In the genomic region with DNA sequence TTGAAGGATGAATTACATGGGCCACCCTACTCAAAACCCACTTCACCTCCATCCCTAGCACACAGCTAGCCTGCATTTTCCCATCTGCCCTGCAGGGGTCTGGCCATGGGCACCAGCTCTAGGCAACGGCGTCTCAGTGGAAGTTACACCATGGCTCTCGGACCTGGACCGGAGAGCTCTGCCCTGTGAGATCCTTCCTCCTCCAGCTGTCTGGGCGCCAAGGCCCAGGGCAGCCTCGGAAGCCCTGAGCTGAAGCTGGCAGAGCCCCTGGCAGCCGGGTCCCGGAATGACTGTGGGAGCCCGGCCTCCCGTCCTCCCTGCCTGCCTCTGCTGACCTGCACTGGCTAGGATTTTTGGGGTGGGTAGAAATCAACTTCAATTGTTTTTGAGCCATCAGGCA, we compare ENCODE assay signal across 10 cellular contexts.
DNase-seq lines count a peak whose midpoint lies in the region; ATAC-seq and TF ChIP-seq lines count a peak whose summit lies in the region.
"Had no signal": no experiment of that assay in that cellular context is flagged by ENCODE, and none has a peak within 500 bp of the region (broad histone marks: within the 10 kb centered on the region; RNA-seq: fewer than 3 reads in every experiment).

No MANE protein-coding gene starts in this region.

- no peaks in the 10 kb centered on the region for H3K9me3 Mint-ChIP-seq in chondrocyte (ENCODE audit: low read depth)
- no peaks in the 10 kb centered on the region for H3K9me3 Mint-ChIP-seq in activated naive CD8-positive, alpha-beta T cell treated with anti-CD3 and anti-CD28 coated beads for 36 hours

- H3K36me3 ChIP-seq in sigmoid colon: no peaks in the 10 kb centered on the region

- no peak overlapping the region for H3K4me3 Mint-ChIP-seq in chondrocyte (ENCODE audit: unreplicated experiment)
- no peak overlapping the region for H3K4me3 Mint-ChIP-seq in activated naive CD8-positive, alpha-beta T cell treated with anti-CD3 and anti-CD28 coated beads for 36 hours

- H3K4me1 Mint-ChIP-seq in chondrocyte (ENCODE audit: low read depth): peaks cover 23% of the 10 kb centered on the region
- H3K4me1 Mint-ChIP-seq in activated naive CD8-positive, alpha-beta T cell treated with anti-CD3 and anti-CD28 coated beads for 36 hours: peaks cover 5% of the 10 kb centered on the region

- H3K36me3 Mint-ChIP-seq in chondrocyte (ENCODE audit: low read depth): no peaks in the 10 kb centered on the region
- no peaks in the 10 kb centered on the region for H3K36me3 Mint-ChIP-seq in activated naive CD8-positive, alpha-beta T cell treated with anti-CD3 and anti-CD28 coated beads for 36 hours

- TF ChIP-seq POLR2A in sigmoid colon (IDR thresholded peaks at IDR 0.05): no peak

- TF ChIP-seq EP300 in sigmoid colon (IDR thresholded peaks at IDR 0.05): no peak

- DNase-seq in SHP77 (lab: John Stamatoyannopoulos, UW) (peak; percentile 26 to 45), SHP77 treated with DMSO at 0.1 percent for 48 hours (lab: John Stamatoyannopoulos, UW) (no peak), chondrocyte (ENCODE audit: low spot score) (no peak), sigmoid colon (peak; percentile 52), SW480 (ENCODE audit: low spot score) (no peak)
- no peak for DNase-seq in activated naive CD8-positive, alpha-beta T cell treated with anti-CD3 and anti-CD28 coated beads for 36 hours
- DNase-seq: AML-193, T-helper 1 cell had no signal

- WGBS in sigmoid colon, 2 donors: 95% methylated on average over 10 of the region's 10 CpGs

- no peaks in the 10 kb centered on the region for H3K9me3 ChIP-seq in sigmoid colon

- intact Hi-C loops in sigmoid colon (cut with DNase I): no loop called here

- peak; percentile 35 for TF ChIP-seq CTCF in LNCAP (IDR thresholded peaks at IDR 0.05)
- peak; percentile 55 for TF ChIP-seq CTCF in chondrocyte (IDR thresholded peaks at IDR 0.05)
- no peak for TF ChIP-seq CTCF in sigmoid colon (IDR thresholded peaks at IDR 0.05)

- no peaks in the 10 kb centered on the region for H3K27me3 ChIP-seq in sigmoid colon

- H3K27me3 Mint-ChIP-seq in chondrocyte (ENCODE audit: low read depth): no peaks in the 10 kb centered on the region
- H3K27me3 Mint-ChIP-seq in activated naive CD8-positive, alpha-beta T cell treated with anti-CD3 and anti-CD28 coated beads for 36 hours: no peaks in the 10 kb centered on the region

- H3K4me1 ChIP-seq in sigmoid colon: no peaks in the 10 kb centered on the region

- H3K4me3 ChIP-seq in sigmoid colon: no peak overlapping the region

- no peak for ATAC-seq in GM18873 (IDR thresholded peaks at IDR 0.05; ENCODE audit: low FRiP score, unreplicated experiment)

- no peak overlapping the region for H3K27ac Mint-ChIP-seq in chondrocyte (ENCODE audit: unreplicated experiment)
- no peak overlapping the region for H3K27ac Mint-ChIP-seq in activated naive CD8-positive, alpha-beta T cell treated with anti-CD3 and anti-CD28 coated beads for 36 hours

- H3K27ac ChIP-seq in sigmoid colon: no peak overlapping the region

Comparison
In these comparisons a context has a peak if more than half of its experiments do, and no peak if none do; other contexts are left out.
1. DNase-seq: peak in SHP77 (2 of 2) and sigmoid colon (single experiment); none in SHP77 treated with DMSO at 0.1 percent for 48 hours (single experiment), chondrocyte (single experiment), SW480 (single experiment) and activated naive CD8-positive, alpha-beta T cell treated with anti-CD3 and anti-CD28 coated beads for 36 hours (single experiment).
2. CTCF ChIP-seq: peak in LNCAP (single experiment) and chondrocyte (single experiment); none in sigmoid colon (0 of 4).